ENCODE assay signal across 1 cellular context in genomic region chr5:5105531-5105930, GRCh38.
TF ChIP-seq lines count a peak whose summit lies in the region.

No MANE protein-coding gene starts in this region.

TF ChIP-seq in WTC11, 78 proteins besides CTCF, POLR2A, EP300 and RAD21 (continued from another document):
- no peak for TF ChIP-seq ARID4B (CRISPR knock-in tag; IDR thresholded peaks at IDR 0.05; ENCODE audit: borderline replicate concordance)
- no peak for TF ChIP-seq ATF3 (CRISPR knock-in tag; conservative IDR thresholded peaks at IDR 0.05)
- no peak for TF ChIP-seq JAZF1 (CRISPR knock-in tag; IDR thresholded peaks at IDR 0.05)
